27 cellular contexts compared by ENCODE assay signal in genomic region chr11:113278481-113278880, GRCh38.
"Had no signal": no experiment of that assay in that cellular context is flagged by ENCODE, and none has a peak within 500 bp of the region (broad histone marks: within the 10 kb centered on the region; RNA-seq: fewer than 3 reads in every experiment).

No MANE protein-coding gene starts in this region.

- DNase-seq: dorsolateral prefrontal cortex; effector CD4-positive, alpha-beta T cell; gastrocnemius medialis; islet precursor cell; kidney glomerular epithelial cell; left colon; left ventricle myocardium inferior; lower lobe of right lung; natural killer cell; occipital lobe; posterior cingulate gyrus; psoas muscle; right lobe of liver; small intestine; stimulated activated CD4-positive, alpha-beta T cell treated with anti-CD3 and anti-CD28 coated beads, Interleukin-1b, Interleukin-23, amount 100 ng/mL, for 48 hours; stimulated activated CD4-positive, alpha-beta T cell treated with anti-CD3 and anti-CD28 coated beads, Interleukin-4, amount 100 ng/mL, for 1 hour; stimulated activated CD8-positive, alpha-beta memory T cell treated with anti-CD3 and anti-CD28 coated beads, Interleukin-4, amount 100 ng/mL, for 48 hours; stimulated activated naive CD4-positive, alpha-beta T cell; stimulated activated naive CD8-positive, alpha-beta T cell treated with anti-CD3 and anti-CD28 coated beads, Interleukin-15, amount 100 ng/mL, for 72 hours; transverse colon; upper lobe of right lung; uterus had no signal

- H3K27me3 Mint-ChIP-seq: stimulated activated naive CD8-positive, alpha-beta T cell treated with anti-CD3 and anti-CD28 coated beads, Interleukin-15, amount 100 ng/mL, for 72 hours had no signal

- H3K4me1 Mint-ChIP-seq: natural killer cell; stimulated activated naive CD8-positive, alpha-beta T cell treated with anti-CD3 and anti-CD28 coated beads, Interleukin-15, amount 100 ng/mL, for 72 hours had no signal

- H3K4me3 Mint-ChIP-seq: natural killer cell; stimulated activated naive CD8-positive, alpha-beta T cell treated with anti-CD3 and anti-CD28 coated beads, Interleukin-15, amount 100 ng/mL, for 72 hours had no signal

- H3K4me1 ChIP-seq: gastrocnemius medialis, left ventricle myocardium inferior, lower lobe of right lung, psoas muscle, right lobe of liver, suprapubic skin, transverse colon, upper lobe of right lung, uterus had no signal

- H3K27ac ChIP-seq: epithelial cell of prostate, gastrocnemius medialis, hepatocyte, left ventricle myocardium inferior, lower lobe of right lung, ovary, psoas muscle, right lobe of liver, suprapubic skin, transverse colon, upper lobe of right lung, uterus had no signal

- H3K4me2 ChIP-seq: hepatocyte had no signal

- ATAC-seq: esophagus mucosa; gastrocnemius medialis; left colon; lower lobe of right lung; natural killer cell; psoas muscle; right lobe of liver; stimulated activated naive CD8-positive, alpha-beta T cell treated with anti-CD3 and anti-CD28 coated beads, Interleukin-15, amount 100 ng/mL, for 72 hours; upper lobe of right lung had no signal

- H2AFZ ChIP-seq: hepatocyte had no signal

- H3K4me3 ChIP-seq: dorsolateral prefrontal cortex, gastrocnemius medialis, hepatocyte, left ventricle myocardium inferior, lower lobe of right lung, ovary, psoas muscle, right lobe of liver, suprapubic skin, transverse colon, upper lobe of right lung, uterus had no signal

- H3K27ac Mint-ChIP-seq: stimulated activated naive CD8-positive, alpha-beta T cell treated with anti-CD3 and anti-CD28 coated beads, Interleukin-15, amount 100 ng/mL, for 72 hours had no signal

- H3K9me3 Mint-ChIP-seq: natural killer cell; stimulated activated naive CD8-positive, alpha-beta T cell treated with anti-CD3 and anti-CD28 coated beads, Interleukin-15, amount 100 ng/mL, for 72 hours had no signal

- H3K36me3 ChIP-seq: gastrocnemius medialis, left ventricle myocardium inferior, lower lobe of right lung, ovary, right lobe of liver, suprapubic skin, transverse colon, upper lobe of right lung, uterus had no signal

- H3K9me3 ChIP-seq: gastrocnemius medialis, left ventricle myocardium inferior, lower lobe of right lung, ovary, psoas muscle, right lobe of liver, suprapubic skin, transverse colon, upper lobe of right lung, uterus had no signal

- H3K79me2 ChIP-seq: hepatocyte had no signal

- H3K27me3 ChIP-seq: dorsolateral prefrontal cortex, gastrocnemius medialis, hepatocyte, ovary, right lobe of liver, suprapubic skin, transverse colon, upper lobe of right lung, uterus had no signal
